ENCODE assay signal across 16 cellular contexts in the genomic region with DNA sequence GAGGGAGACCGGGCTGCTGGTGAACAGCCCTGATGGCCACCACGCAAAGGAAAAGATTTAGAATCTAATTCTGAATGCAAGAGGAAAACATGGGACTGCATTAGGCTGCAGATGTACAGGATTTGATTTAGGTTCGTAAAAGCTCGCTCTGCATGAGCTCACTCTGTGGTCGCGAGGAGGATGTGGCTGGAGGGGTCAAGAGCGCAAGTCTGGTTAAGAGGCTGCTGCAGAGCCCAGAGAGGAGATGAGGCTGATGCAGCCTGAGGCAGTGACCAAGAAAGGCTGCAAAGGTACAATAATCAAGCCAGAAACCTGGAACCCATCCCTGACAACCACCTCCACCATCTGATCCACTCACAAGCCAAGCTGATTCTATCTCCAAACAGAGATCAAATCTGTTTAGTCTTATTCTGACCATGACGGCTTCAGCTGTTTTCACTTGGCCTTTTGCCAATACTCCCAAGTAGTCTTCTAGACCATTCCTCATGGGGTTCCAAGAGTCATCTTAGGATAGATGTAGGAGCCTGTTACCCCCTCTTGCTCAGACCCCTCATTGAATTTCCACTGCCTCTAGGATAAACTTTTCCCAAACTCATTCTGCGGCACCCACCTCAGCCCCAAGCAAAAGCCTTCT. TPM values are rescaled to one million over a fixed set of nuclear protein-coding genes. Genes with fewer than 3 reads are reported as not detected.
DNase-seq lines count a peak whose midpoint lies in the region; ATAC-seq and TF ChIP-seq lines count a peak whose summit lies in the region.
"Had no signal": no experiment of that assay in that cellular context is flagged by ENCODE, and none has a peak within 500 bp of the region (broad histone marks: within the 10 kb centered on the region; RNA-seq: fewer than 3 reads in every experiment).

No MANE protein-coding gene starts in this region.

- no peak overlapping the region for H3K27ac Mint-ChIP-seq in activated B cell treated with CpG ODN at 0.5 μM for 24 hours
- no peak overlapping the region for H3K27ac Mint-ChIP-seq in immature natural killer cell
- H3K27ac Mint-ChIP-seq: H9, T-helper 17 cell had no signal

- DNase-seq in AG08396 (ENCODE audit: low spot score) (peak; percentile 64), EH (ENCODE audit: low read depth) (peak; percentile 69), activated B cell treated with CpG ODN at 0.5 μM for 24 hours (no peak), immature natural killer cell (peak; percentile 38 to 58 (median 51)), cerebellar nuclear complex (lab: John Stamatoyannopoulos, UW) (no peak), NCI-H510A (lab: John Stamatoyannopoulos, UW) (no peak)
- DNase-seq: activated CD4-positive, CD25-positive, alpha-beta regulatory T cell; amniotic stem cell; H9; head of caudate nucleus; MG63; NCI-H2081 treated with DMSO at 0.1 percent for 48 hours; NCI-H774; T-helper 17 cell had no signal

- H3K4me1 Mint-ChIP-seq in activated B cell treated with CpG ODN at 0.5 μM for 24 hours (peaks cover 16% of the 10 kb centered on the region), immature natural killer cell (peaks cover 20 to 22% of the 10 kb centered on the region in 2 donors)

- H3K27me3 Mint-ChIP-seq in activated B cell treated with CpG ODN at 0.5 μM for 24 hours, result no peaks in the 10 kb centered on the region
- peaks cover 1 to 5% (median 3%) of the 10 kb centered on the region in 3 donors for H3K27me3 Mint-ChIP-seq in immature natural killer cell (ENCODE audit: low read depth in 3 of 3)

- no peaks in the 10 kb centered on the region for H3K9me3 Mint-ChIP-seq in activated B cell treated with CpG ODN at 0.5 μM for 24 hours
- H3K9me3 Mint-ChIP-seq in immature natural killer cell, result peaks cover 0 to 2% (median 0%) of the 10 kb centered on the region in 6 donors

- POLR2A ChIA-PET in activated B cell treated with CpG ODN at 0.5 μM for 24 hours (lab: Charles Lee), result no interaction called here

- CTCF ChIA-PET in activated B cell treated with CpG ODN at 0.5 μM for 24 hours (lab: Charles Lee), result interaction anchor here (1.0 to 1.6 kb wide), 3 partner anchors 10 to 561 kb away, joined by 3 to 7 read pairs (median 3); no protein-coding TSS in a partner anchor

- H3K36me3 Mint-ChIP-seq in activated B cell treated with CpG ODN at 0.5 μM for 24 hours (ENCODE audit: low read depth) (no peaks in the 10 kb centered on the region), immature natural killer cell (no peaks in the 10 kb centered on the region)

- TF ChIP-seq CTCF in activated B cell treated with CpG ODN at 0.5 μM for 24 hours (IDR thresholded peaks at IDR 0.05), result no peak

- no peak overlapping the region for H3K4me3 Mint-ChIP-seq in activated B cell treated with CpG ODN at 0.5 μM for 24 hours
- peak overlapping the region; percentile 39 to 64 (median 40) for H3K4me3 Mint-ChIP-seq in immature natural killer cell
- H3K4me3 Mint-ChIP-seq: H9, T-helper 17 cell had no signal

- intact Hi-C loops in activated B cell treated with CpG ODN at 0.5 μM for 24 hours (cut with micrococcal nuclease), result no loop called here

- peak; percentile 42 for ATAC-seq in activated B cell treated with CpG ODN at 0.5 μM for 24 hours (ENCODE audit: low read depth)
- no peak for ATAC-seq in HG03159 (IDR thresholded peaks at IDR 0.05; ENCODE audit: unreplicated experiment)
- ATAC-seq in GM18867 (IDR thresholded peaks at IDR 0.05; ENCODE audit: unreplicated experiment), result no peak
- ATAC-seq: T-helper 17 cell had no signal

RNA-seq across cellular contexts. Expression of gene ARL4C, which starts 58.9 kb away (rescaled TPM):
- total RNA-seq in activated B cell treated with CpG ODN at 0.5 μM for 24 hours, result 20.9 TPM in 2 replicates
- 100 to 1,000 TPM; 196 to 245 (median 243) TPM for polyA plus RNA-seq in immature natural killer cell

Comparison
In these comparisons a context has a peak if more than half of its experiments do, and no peak if none do; other contexts are left out.
1. DNase-seq: peak in AG08396 (single experiment), EH (single experiment) and immature natural killer cell (3 of 3); none in activated B cell treated with CpG ODN at 0.5 μM for 24 hours (single experiment), cerebellar nuclear complex (0 of 2) and NCI-H510A (single experiment).